ENCODE assay signal across 1 cellular context in genomic region chr3:167723872-167724271, GRCh38.
A peak's percentile ranks its signal among the peaks of the same experiment; 100 is the strongest.
TF ChIP-seq lines count a peak whose summit lies in the region.

No MANE protein-coding gene starts in this region.

TF ChIP-seq in K562, 482 proteins besides CTCF, POLR2A, EP300 and RAD21 (continued from another document and continues in another):
- TF ChIP-seq ZBTB9 (CRISPR knock-in tag; IDR thresholded peaks at IDR 0.05) (no peak), KLF16 (IDR thresholded peaks at IDR 0.05) (peak; percentile 76), KLF1 (tag; IDR thresholded peaks at IDR 0.05) (no peak), ZFP1 (CRISPR knock-in tag; IDR thresholded peaks at IDR 0.05) (no peak), SPI1 (IDR thresholded peaks at IDR 0.05; ENCODE audit: borderline replicate concordance, low read depth, low read length) (0 out of 2 replicates have a peak, but pooled peaks have one; percentile 5), ZNF644 (tag; IDR thresholded peaks at IDR 0.05; ENCODE audit: low read depth) (no peak), IRF2 (CRISPR knock-in tag; IDR thresholded peaks at IDR 0.05) (no peak), LEF1 (IDR thresholded peaks at IDR 0.05) (no peak), YBX1 (IDR thresholded peaks at IDR 0.05) (no peak), TBL1XR1 (IDR thresholded peaks at IDR 0.05; ENCODE audit: low read length in 2 of 2) (peak in 1 of 2 experiments; percentile 61; a peak in 1 of 4 replicates), POLR2B (IDR thresholded peaks at IDR 0.05; ENCODE audit: low read depth, partially characterized antibody) (no peak), MEF2A (IDR thresholded peaks at IDR 0.05; ENCODE audit: control insufficient read depth, low read depth, low read length) (no peak), MAZ (CRISPR knock-in tag; conservative IDR thresholded peaks at IDR 0.05 in 1 of 2, IDR thresholded peaks at IDR 0.05 in 1 of 2) (peak in 1 of 2 experiments; percentile 28; a peak in 1 of 4 replicates), TCF3 (CRISPR knock-in tag; IDR thresholded peaks at IDR 0.05) (peak; percentile 93), CEBPG (CRISPR knock-in tag; IDR thresholded peaks at IDR 0.05) (no peak), CEBPG (tag; conservative IDR thresholded peaks at IDR 0.05 in 1 of 2, IDR thresholded peaks at IDR 0.05 in 1 of 2) (no peak), UBTF (IDR thresholded peaks at IDR 0.05; ENCODE audit: borderline replicate concordance in 1 of 2, low read depth in 2 of 2, low read length in 2 of 2) (0 out of 4 replicates have a peak, but pooled peaks of 1 of the 2 experiments have one; percentile 33), ZNF76 (CRISPR knock-in tag; IDR thresholded peaks at IDR 0.05; ENCODE audit: borderline replicate concordance) (no peak), PBX2 (CRISPR knock-in tag; IDR thresholded peaks at IDR 0.05; ENCODE audit: low read depth) (no peak), PBX2 (tag; conservative IDR thresholded peaks at IDR 0.05; ENCODE audit: low read depth) (0 out of 2 replicates have a peak, but pooled peaks have one; percentile 29), RBFOX2 (IDR thresholded peaks at IDR 0.05; ENCODE audit: low read depth, low read length) (no peak), SRF (CRISPR knock-in tag; IDR thresholded peaks at IDR 0.05) (peak in 1 of 2 experiments; percentile 63; a peak in 1 of 4 replicates), BRD4 (IDR thresholded peaks at IDR 0.05) (no peak), ZFPM2 (CRISPR knock-in tag; IDR thresholded peaks at IDR 0.05) (no peak), ZMIZ1 (IDR thresholded peaks at IDR 0.05; ENCODE audit: low read depth in 2 of 2, low read length in 2 of 2) (peak in 1 of 2 experiments; percentile 67; a peak in 1 of 4 replicates), BRD9 (IDR thresholded peaks at IDR 0.05; ENCODE audit: low read depth, partially characterized antibody) (no peak), ZNF668 (CRISPR knock-in tag; IDR thresholded peaks at IDR 0.05) (no peak), ZNF444 (CRISPR knock-in tag; IDR thresholded peaks at IDR 0.05) (no peak), MXD1 (CRISPR knock-in tag; IDR thresholded peaks at IDR 0.05; ENCODE audit: borderline replicate concordance, poor library complexity, severe bottlenecking) (no peak), POLR3A (IDR thresholded peaks at IDR 0.05; ENCODE audit: borderline replicate concordance, extremely low read depth, insufficient read depth, insufficient read length) (no peak), HOMEZ (CRISPR knock-in tag; IDR thresholded peaks at IDR 0.05) (no peak), U2AF1 (optimal IDR thresholded peaks at IDR 0.05; ENCODE audit: low read depth, low read length) (no peak), TSHZ1 (CRISPR knock-in tag; IDR thresholded peaks at IDR 0.05) (no peak), ZNF12 (CRISPR knock-in tag; IDR thresholded peaks at IDR 0.05) (no peak), OTX1 (CRISPR knock-in tag; IDR thresholded peaks at IDR 0.05) (no peak), ZNF24 (IDR thresholded peaks at IDR 0.05) (no peak), RNF219 (CRISPR knock-in tag; IDR thresholded peaks at IDR 0.05) (no peak), ZNF3 (CRISPR knock-in tag; IDR thresholded peaks at IDR 0.05) (no peak), ZSCAN29 (IDR thresholded peaks at IDR 0.05) (no peak), FOXJ3 (CRISPR knock-in tag; IDR thresholded peaks at IDR 0.05) (no peak), MAFG (tag; conservative IDR thresholded peaks at IDR 0.05) (no peak), CHCHD3 (CRISPR knock-in tag; IDR thresholded peaks at IDR 0.05) (no peak), SMAD3 (CRISPR knock-in tag; conservative IDR thresholded peaks at IDR 0.05) (no peak), CBX8 (IDR thresholded peaks at IDR 0.05; ENCODE audit: borderline replicate concordance, extremely low read depth, low read depth, low read length, poor library complexity, severe bottlenecking) (no peak), NR2C2 (CRISPR knock-in tag; IDR thresholded peaks at IDR 0.05) (no peak), NR2C2 (tag; IDR thresholded peaks at IDR 0.05) (no peak), ZBTB12 (CRISPR knock-in tag; IDR thresholded peaks at IDR 0.05) (no peak), CC2D1A (IDR thresholded peaks at IDR 0.05) (peak; percentile 43; the same call in 1 of the 2 replicates), BCOR (IDR thresholded peaks at IDR 0.05) (no peak), ZNF695 (CRISPR knock-in tag; IDR thresholded peaks at IDR 0.05) (no peak), SMAD2 (IDR thresholded peaks at IDR 0.05; ENCODE audit: low read depth, low read length) (no peak)
